In genomic region chr5:132323202-132323601, GRCh38 we compare ENCODE assay signal across 2 cellular contexts.
TF ChIP-seq lines count a peak whose summit lies in the region.

No MANE protein-coding gene starts in this region.

TF ChIP-seq in GM23338, 12 proteins besides CTCF, POLR2A, EP300 and RAD21:
- TF ChIP-seq POLR2AphosphoS5 (IDR thresholded peaks at IDR 0.05; ENCODE audit: low read depth): no peak
- no peak for TF ChIP-seq ZNF114 (CRISPR knock-in tag; IDR thresholded peaks at IDR 0.05)
- no peak for TF ChIP-seq JUNB (IDR thresholded peaks at IDR 0.05; ENCODE audit: unreplicated experiment)
- TF ChIP-seq ZNF331 (CRISPR knock-in tag; IDR thresholded peaks at IDR 0.05; ENCODE audit: low read depth): no peak
- TF ChIP-seq ETS1 (IDR thresholded peaks at IDR 0.05): no peak
- no peak for TF ChIP-seq EZH2phosphoT487 (IDR thresholded peaks at IDR 0.05; ENCODE audit: unreplicated experiment)
- TF ChIP-seq REST (IDR thresholded peaks at IDR 0.05; ENCODE audit: unreplicated experiment): no peak
- no peak for TF ChIP-seq STAT1 (IDR thresholded peaks at IDR 0.05; ENCODE audit: unreplicated experiment)
- TF ChIP-seq EZH2 (IDR thresholded peaks at IDR 0.05; ENCODE audit: low read depth, unreplicated experiment): no peak
- no peak for TF ChIP-seq ZNF462 (CRISPR knock-in tag; IDR thresholded peaks at IDR 0.05)
- no peak for TF ChIP-seq NANOG (IDR thresholded peaks at IDR 0.05; ENCODE audit: borderline replicate concordance)
- TF ChIP-seq CREB1 (CRISPR knock-in tag; IDR thresholded peaks at IDR 0.05; ENCODE audit: low read depth): no peak

TF ChIP-seq in K562, 482 proteins besides CTCF, POLR2A, EP300 and RAD21 (continues in another document):
- TF ChIP-seq ZNF347 (CRISPR knock-in tag; IDR thresholded peaks at IDR 0.05; ENCODE audit: low read depth): no peak
- TF ChIP-seq NFIC (IDR thresholded peaks at IDR 0.05): peak; percentile 62
- TF ChIP-seq SMAD4 (CRISPR knock-in tag; conservative IDR thresholded peaks at IDR 0.05): peak; percentile 70; the same call in 1 of the 2 replicates
- peak; percentile 80 for TF ChIP-seq GATA2 (CRISPR knock-in tag; IDR thresholded peaks at IDR 0.05)
- TF ChIP-seq MLLT1 (IDR thresholded peaks at IDR 0.05): no peak
- no peak for TF ChIP-seq TBP (optimal IDR thresholded peaks at IDR 0.05; ENCODE audit: low read depth, low read length)
- TF ChIP-seq SMARCA4 (IDR thresholded peaks at IDR 0.05): peak; percentile 59; the same call in 1 of the 2 replicates
- no peak for TF ChIP-seq CBX8 (IDR thresholded peaks at IDR 0.05; ENCODE audit: borderline replicate concordance, extremely low read depth, low read depth, low read length, poor library complexity, severe bottlenecking)
- TF ChIP-seq SAFB (IDR thresholded peaks at IDR 0.05; ENCODE audit: borderline replicate concordance, low read depth, low read length): no peak
- no peak for TF ChIP-seq E2F8 (IDR thresholded peaks at IDR 0.05; ENCODE audit: low read depth, partially characterized antibody)
- TF ChIP-seq RCOR1 (IDR thresholded peaks at IDR 0.05; ENCODE audit: borderline replicate concordance in 1 of 2, low read depth in 2 of 2, low read length in 2 of 2): peak; percentile 65 to 90; a peak in 3 of 4 replicates
- TF ChIP-seq PRMT5 (CRISPR knock-in tag; IDR thresholded peaks at IDR 0.05): no peak
- peak in 1 of 2 experiments; percentile 62; a peak in 1 of 4 replicates for TF ChIP-seq TBL1XR1 (IDR thresholded peaks at IDR 0.05; ENCODE audit: low read length in 2 of 2)
- TF ChIP-seq ZMIZ1 (IDR thresholded peaks at IDR 0.05; ENCODE audit: low read depth in 2 of 2, low read length in 2 of 2): peak in 1 of 2 experiments; percentile 59; a peak in 1 of 4 replicates
- TF ChIP-seq ZNF75A (CRISPR knock-in tag; IDR thresholded peaks at IDR 0.05): no peak
- 0 out of 2 replicates have a peak, but pooled peaks have one; percentile 8 for TF ChIP-seq JUND (IDR thresholded peaks at IDR 0.05; ENCODE audit: borderline replicate concordance, low read depth, low read length)
- no peak for TF ChIP-seq JUND (tag; IDR thresholded peaks at IDR 0.05; ENCODE audit: borderline replicate concordance, low read depth, low read length)
- TF ChIP-seq EP400 (IDR thresholded peaks at IDR 0.05): peak; percentile 39; the same call in 1 of the 2 replicates
- TF ChIP-seq CC2D1A (IDR thresholded peaks at IDR 0.05): peak; percentile 28; the same call in 1 of the 2 replicates
- no peak for TF ChIP-seq GTF2A2 (tag; IDR thresholded peaks at IDR 0.05)
- TF ChIP-seq PHF8 (IDR thresholded peaks at IDR 0.05; ENCODE audit: borderline replicate concordance, low read length): no peak
- TF ChIP-seq ZNF592 (IDR thresholded peaks at IDR 0.05): 0 out of 2 replicates have a peak, but pooled peaks have one; percentile 23
- TF ChIP-seq FOXM1 (IDR thresholded peaks at IDR 0.05; ENCODE audit: low read depth): 0 out of 2 replicates have a peak, but pooled peaks have one; percentile 37
- TF ChIP-seq FOXM1 (CRISPR knock-in tag; IDR thresholded peaks at IDR 0.05; ENCODE audit: low read depth): no peak
- peak; percentile 91 for TF ChIP-seq TCF3 (CRISPR knock-in tag; IDR thresholded peaks at IDR 0.05)
- peak; percentile 88 for TF ChIP-seq TEAD4 (IDR thresholded peaks at IDR 0.05; ENCODE audit: low read length)
- no peak for TF ChIP-seq TEAD4 (CRISPR knock-in tag; IDR thresholded peaks at IDR 0.05; ENCODE audit: borderline replicate concordance)
- no peak for TF ChIP-seq ZNF184 (CRISPR knock-in tag; IDR thresholded peaks at IDR 0.05)
- TF ChIP-seq TRIM25 (IDR thresholded peaks at IDR 0.05; ENCODE audit: borderline replicate concordance): no peak
- TF ChIP-seq DPF2 (IDR thresholded peaks at IDR 0.05): peak; percentile 79
- no peak for TF ChIP-seq GTF2E2 (tag; IDR thresholded peaks at IDR 0.05)
- TF ChIP-seq NFYB (IDR thresholded peaks at IDR 0.05; ENCODE audit: extremely low read depth, insufficient read length): no peak
- no peak for TF ChIP-seq RBM17 (IDR thresholded peaks at IDR 0.05; ENCODE audit: borderline replicate concordance, low read depth, low read length)
- TF ChIP-seq TCF7 (IDR thresholded peaks at IDR 0.05; ENCODE audit: borderline replicate concordance): no peak
- peak; percentile 87 for TF ChIP-seq NCOR1 (IDR thresholded peaks at IDR 0.05)
- 0 out of 4 replicates have a peak, but pooled peaks of 1 of the 2 experiments have one; percentile 38 for TF ChIP-seq NONO (IDR thresholded peaks at IDR 0.05; ENCODE audit: low read depth in 2 of 2, low read length in 1 of 2)
- TF ChIP-seq SOX6 (IDR thresholded peaks at IDR 0.05): 0 out of 2 replicates have a peak, but pooled peaks have one; percentile 42
- TF ChIP-seq ZBTB9 (CRISPR knock-in tag; IDR thresholded peaks at IDR 0.05): no peak
- no peak for TF ChIP-seq HNRNPL (IDR thresholded peaks at IDR 0.05; ENCODE audit: low read depth, low read length)
- no peak for TF ChIP-seq MEF2D (tag; conservative IDR thresholded peaks at IDR 0.05; ENCODE audit: low read depth)
- no peak for TF ChIP-seq PHTF2 (CRISPR knock-in tag; IDR thresholded peaks at IDR 0.05)
- peak; percentile 86 for TF ChIP-seq POLR2AphosphoS5 (IDR thresholded peaks at IDR 0.05; ENCODE audit: control insufficient read depth, insufficient read depth, low read depth, low read length)
- peak; percentile 81 for TF ChIP-seq PKNOX1 (IDR thresholded peaks at IDR 0.05)
- TF ChIP-seq HDAC3 (IDR thresholded peaks at IDR 0.05; ENCODE audit: borderline replicate concordance, partially characterized antibody): peak; percentile 30
- peak; percentile 91 for TF ChIP-seq MEIS2 (IDR thresholded peaks at IDR 0.05; ENCODE audit: partially characterized antibody)
